ENCODE assay signal across 2 cellular contexts in the genomic region with DNA sequence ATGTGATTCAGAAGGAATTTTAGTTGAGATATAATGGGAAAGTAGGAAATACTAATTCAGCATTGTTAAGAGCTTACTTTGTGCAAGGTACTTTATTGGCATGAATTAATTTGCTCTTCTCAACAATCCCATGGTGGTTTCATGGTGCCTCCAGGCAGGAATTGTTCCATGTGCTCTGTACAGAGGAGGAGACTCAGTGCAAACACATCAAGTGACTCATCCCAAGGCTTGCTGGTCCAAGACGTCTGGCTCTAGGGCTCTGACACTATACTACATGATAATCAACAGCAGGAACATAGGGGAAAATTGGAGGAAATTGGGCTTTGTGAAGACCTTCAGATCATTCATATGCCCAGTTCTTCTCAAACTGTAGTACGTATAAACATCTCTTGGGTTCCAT.
A peak's percentile ranks its signal among the peaks of the same experiment; 100 is the strongest.
TF ChIP-seq lines count a peak whose summit lies in the region.

No MANE protein-coding gene starts in this region.

TF ChIP-seq in IMR-90, 13 proteins besides CTCF, POLR2A, EP300 and RAD21:
- TF ChIP-seq MXI1 (IDR thresholded peaks at IDR 0.05; ENCODE audit: borderline replicate concordance, low read depth, low read length): 0 out of 2 replicates have a peak, but pooled peaks have one; percentile 42
- TF ChIP-seq BHLHE40 (IDR thresholded peaks at IDR 0.05; ENCODE audit: low read depth, low read length): no peak
- peak; percentile 35; the same call in 1 of the 2 replicates for TF ChIP-seq FOS (IDR thresholded peaks at IDR 0.05; ENCODE audit: low read depth, low read length)

TF ChIP-seq in HepG2, 621 proteins besides CTCF, POLR2A, EP300 and RAD21:
- TF ChIP-seq FLYWCH1 (CRISPR knock-in tag; IDR thresholded peaks at IDR 0.05) (no peak), GABPA (IDR thresholded peaks at IDR 0.05; ENCODE audit: low read depth, low read length) (no peak), GABPA (CRISPR knock-in tag; IDR thresholded peaks at IDR 0.05; ENCODE audit: low read depth) (no peak), ZNF773 (CRISPR knock-in tag; IDR thresholded peaks at IDR 0.05; ENCODE audit: borderline replicate concordance) (no peak), BCL6 (CRISPR knock-in tag; IDR thresholded peaks at IDR 0.05) (no peak)
- TF ChIP-seq, protein P1, sequence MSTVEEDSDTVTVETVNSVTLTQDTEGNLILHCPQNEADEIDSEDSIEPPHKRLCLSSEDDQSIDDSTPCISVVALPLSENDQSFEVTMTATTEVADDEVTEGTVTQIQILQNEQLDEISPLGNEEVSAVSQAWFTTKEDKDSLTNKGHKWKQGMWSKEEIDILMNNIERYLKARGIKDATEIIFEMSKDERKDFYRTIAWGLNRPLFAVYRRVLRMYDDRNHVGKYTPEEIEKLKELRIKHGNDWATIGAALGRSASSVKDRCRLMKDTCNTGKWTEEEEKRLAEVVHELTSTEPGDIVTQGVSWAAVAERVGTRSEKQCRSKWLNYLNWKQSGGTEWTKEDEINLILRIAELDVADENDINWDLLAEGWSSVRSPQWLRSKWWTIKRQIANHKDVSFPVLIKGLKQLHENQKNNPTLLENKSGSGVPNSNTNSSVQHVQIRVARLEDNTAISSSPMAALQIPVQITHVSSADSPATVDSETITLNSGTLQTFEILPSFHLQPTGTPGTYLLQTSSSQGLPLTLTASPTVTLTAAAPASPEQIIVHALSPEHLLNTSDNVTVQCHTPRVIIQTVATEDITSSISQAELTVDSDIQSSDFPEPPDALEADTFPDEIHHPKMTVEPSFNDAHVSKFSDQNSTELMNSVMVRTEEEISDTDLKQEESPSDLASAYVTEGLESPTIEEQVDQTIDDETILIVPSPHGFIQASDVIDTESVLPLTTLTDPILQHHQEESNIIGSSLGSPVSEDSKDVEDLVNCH (CRISPR knock-in tag; IDR thresholded peaks at IDR 0.05): no peak
